ENCODE assay signal across 24 cellular contexts in genomic region chr7:12540850-12541249, GRCh38. TPM values are rescaled to one million over a fixed set of nuclear protein-coding genes. Genes with fewer than 3 reads are reported as not detected.
"Had no signal": no experiment of that assay in that cellular context is flagged by ENCODE, and none has a peak within 500 bp of the region (broad histone marks: within the 10 kb centered on the region; RNA-seq: fewer than 3 reads in every experiment).

No MANE protein-coding gene starts in this region.

- H3K9me3 ChIP-seq: colonic mucosa, gastroesophageal sphincter, pancreas, right lobe of liver, testis, tibial nerve, upper lobe of right lung, vagina had no signal

- H3K4me1 ChIP-seq: colonic mucosa, gastroesophageal sphincter, pancreas, right lobe of liver, spleen, testis, tibial nerve, upper lobe of right lung, vagina had no signal

- H3K27ac ChIP-seq: colonic mucosa, gastroesophageal sphincter, pancreas, right lobe of liver, spleen, testis, tibial nerve, upper lobe of right lung, vagina had no signal

- H3K4me3 ChIP-seq: colonic mucosa, gastroesophageal sphincter, pancreas, right lobe of liver, spleen, testis, tibial nerve, upper lobe of right lung, vagina had no signal

- H3K4me3 Mint-ChIP-seq: immature natural killer cell; naive thymus-derived CD8-positive, alpha-beta T cell; neural crest cell; stimulated activated naive B cell treated with anti-CD40 and anti-IgM and Interleukin-4, amounts not matched to agents 10 μg/mL and 1 μg/mL and 100 μg/mL, for 72 hours; stimulated activated naive CD8-positive, alpha-beta T cell treated with anti-CD3 and anti-CD28 coated beads, Interleukin-15, amount 100 ng/mL, for 72 hours had no signal

- H3K27ac Mint-ChIP-seq: immature natural killer cell; naive thymus-derived CD8-positive, alpha-beta T cell; progenitor cell of endocrine pancreas; stimulated activated naive B cell treated with anti-CD40 and anti-IgM and Interleukin-4, amounts not matched to agents 10 μg/mL and 1 μg/mL and 100 μg/mL, for 72 hours; stimulated activated naive CD8-positive, alpha-beta T cell treated with anti-CD3 and anti-CD28 coated beads, Interleukin-15, amount 100 ng/mL, for 72 hours had no signal

- H3K27me3 Mint-ChIP-seq: progenitor cell of endocrine pancreas had no signal

- H3K27me3 ChIP-seq: colonic mucosa, gastroesophageal sphincter, pancreas, right lobe of liver, spleen, testis, tibial nerve, upper lobe of right lung, vagina had no signal

- ATAC-seq: gastroesophageal sphincter; naive thymus-derived CD8-positive, alpha-beta T cell; pancreas; right lobe of liver; stimulated activated naive B cell treated with anti-CD40 and anti-IgM and Interleukin-4, amounts not matched to agents 10 μg/mL and 1 μg/mL and 100 μg/mL, for 72 hours; stimulated activated naive CD8-positive, alpha-beta T cell treated with anti-CD3 and anti-CD28 coated beads, Interleukin-15, amount 100 ng/mL, for 72 hours; upper lobe of right lung had no signal

- DNase-seq: cerebellar nuclear complex; colonic mucosa; dermis blood vessel endothelial cell; erythroblast; glutamatergic neuron; immature natural killer cell; kidney; naive thymus-derived CD8-positive, alpha-beta T cell; pancreas; right lobe of liver; spleen; stimulated activated CD4-positive, alpha-beta T cell treated with anti-CD3 and anti-CD28 coated beads, Interleukin-15, amount 100 ng/mL, for 24 hours; stimulated activated CD4-positive, alpha-beta T cell treated with anti-CD3 and anti-CD28 coated beads, Interleukin-2, amount 100 ng/mL, for 24 hours; stimulated activated CD4-positive, alpha-beta T cell treated with anti-CD3 and anti-CD28 coated beads, Interleukin-4, amount 100 ng/mL, for 4 hours; stimulated activated naive B cell treated with anti-CD40 and anti-IgM and Interleukin-4, amounts not matched to agents 10 μg/mL and 1 μg/mL and 100 μg/mL, for 72 hours; stimulated activated naive CD8-positive, alpha-beta T cell treated with anti-CD3 and anti-CD28 coated beads, Interleukin-15, amount 100 ng/mL, for 72 hours; testis; upper lobe of right lung had no signal

- H3K4me1 Mint-ChIP-seq: immature natural killer cell; naive thymus-derived CD8-positive, alpha-beta T cell; neural crest cell; stimulated activated naive B cell treated with anti-CD40 and anti-IgM and Interleukin-4, amounts not matched to agents 10 μg/mL and 1 μg/mL and 100 μg/mL, for 72 hours; stimulated activated naive CD8-positive, alpha-beta T cell treated with anti-CD3 and anti-CD28 coated beads, Interleukin-15, amount 100 ng/mL, for 72 hours had no signal

- H3K36me3 ChIP-seq: colonic mucosa, gastroesophageal sphincter, pancreas, right lobe of liver, spleen, tibial nerve, upper lobe of right lung, vagina had no signal

- H3K36me3 Mint-ChIP-seq: naive thymus-derived CD8-positive, alpha-beta T cell; stimulated activated naive B cell treated with anti-CD40 and anti-IgM and Interleukin-4, amounts not matched to agents 10 μg/mL and 1 μg/mL and 100 μg/mL, for 72 hours had no signal

RNA-seq across cellular contexts. Expression of gene SCIN, which starts 29.7 kb away (rescaled TPM):
- total RNA-seq: lung microvascular endothelial cell, neural crest cell had no signal
- polyA plus RNA-seq: immature natural killer cell had no signal
